Comparison of ENCODE assay signal across 8 cellular contexts in the genomic region with DNA sequence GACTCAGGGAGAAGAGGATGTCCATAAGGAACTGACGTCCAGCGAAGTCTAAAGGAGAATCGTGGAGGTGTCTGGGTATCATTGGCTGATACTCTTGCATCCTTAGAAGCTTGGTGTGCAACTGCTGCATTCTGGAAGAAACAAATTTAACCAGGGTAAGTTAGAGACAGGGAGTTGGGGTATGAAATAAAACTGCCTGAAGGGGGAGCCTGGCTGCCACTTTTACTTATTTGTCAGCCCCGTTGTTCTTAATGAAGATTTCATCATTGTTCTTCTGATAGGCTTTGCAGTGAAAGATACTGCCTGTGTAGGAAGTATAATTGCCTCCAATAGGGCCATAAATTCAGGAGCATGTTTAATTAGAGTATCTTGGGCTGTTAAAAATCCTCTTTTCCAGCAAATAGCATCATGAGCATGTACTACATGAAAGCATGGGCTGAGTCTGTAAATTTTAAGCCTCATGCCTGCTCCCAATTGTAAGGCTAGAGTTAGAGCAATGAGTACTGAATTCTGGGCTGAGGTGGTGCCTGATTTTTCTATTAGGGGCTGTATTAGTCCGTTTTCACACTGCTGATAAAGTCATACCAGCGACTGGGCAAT.
DNase-seq lines count a peak whose midpoint lies in the region; ATAC-seq and TF ChIP-seq lines count a peak whose summit lies in the region.

No MANE protein-coding gene starts in this region.

- H3K4me1 ChIP-seq in HAP-1, result no peaks in the 10 kb centered on the region

- ATAC-seq in GM19324 (IDR thresholded peaks at IDR 0.05; ENCODE audit: low FRiP score, unreplicated experiment), result no peak

- H3K36me3 ChIP-seq in HAP-1 (replicated peaks), result no peaks in the 10 kb centered on the region

- H3K27me3 ChIP-seq in HAP-1 (ENCODE audit: low read depth), result no peaks in the 10 kb centered on the region

- TF ChIP-seq POLR2A in NB4 (IDR thresholded peaks at IDR 0.05; ENCODE audit: extremely low read depth, insufficient read length), result no peak

- H3K9me3 ChIP-seq in HAP-1, result no peaks in the 10 kb centered on the region; the same call in 1 of the 2 replicates

- no peak overlapping the region for H3K4me3 ChIP-seq in HAP-1
- no peak overlapping the region for H3K4me3 ChIP-seq in NB4 (ENCODE audit: low read depth, low read length)

- TF ChIP-seq CTCF in NB4 (IDR thresholded peaks at IDR 0.05; ENCODE audit: low read depth, low read length), result peak; percentile 13

- peak; percentile 23 for DNase-seq in NCI-H2171 treated with DMSO at 0.1 percent for 48 hours (lab: John Stamatoyannopoulos, UW)
- DNase-seq in NCI-H2171 (lab: John Stamatoyannopoulos, UW), result no peak
- peak; percentile 40 to 47 for DNase-seq in HAP-1 (ENCODE audit: low spot score in 2 of 2)
- DNase-seq in NB4 (ENCODE audit: low read depth), result peak; percentile 54
- peak; percentile 37 for DNase-seq in activated CD4-positive, alpha-beta T cell treated with anti-CD3 and anti-CD28 coated beads, Interleukin-2, amount 50 U/mL, for 1 hour
- peak; percentile 42 for DNase-seq in foreskin melanocyte
- peak; percentile 9 for DNase-seq in stimulated activated CD4-positive, alpha-beta T cell treated with anti-CD3 and anti-CD28 coated beads, Interleukin-2, amount 100 ng/mL, for 4 hours (ENCODE audit: low read depth)

- in situ Hi-C loops in HAP-1 (cut with MboI; ENCODE audit: low sequenced_read_pairs), result no loop called here
